16 cellular contexts compared by ENCODE assay signal in the genomic region with DNA sequence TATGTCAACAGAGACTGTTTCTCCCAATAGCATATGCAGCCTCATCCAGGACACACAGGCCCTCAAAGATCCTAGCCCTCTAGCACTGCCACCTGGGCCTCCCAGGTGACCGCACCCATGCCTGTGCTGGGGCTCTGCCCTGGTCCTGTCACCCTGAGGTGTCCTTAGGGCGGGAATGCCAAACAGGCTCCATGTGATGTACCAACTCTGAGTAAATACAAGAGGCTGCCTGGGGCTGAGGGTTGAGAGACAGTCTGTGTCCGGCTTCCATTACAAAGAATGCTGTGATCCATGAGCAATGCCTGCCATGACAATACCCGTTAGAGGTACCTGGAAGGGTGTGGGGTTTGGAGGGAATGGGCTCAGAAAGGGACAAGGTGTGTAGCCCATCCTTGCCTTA.
"Had no signal": no experiment of that assay in that cellular context is flagged by ENCODE, and none has a peak within 500 bp of the region (broad histone marks: within the 10 kb centered on the region; RNA-seq: fewer than 3 reads in every experiment).

No MANE protein-coding gene starts in this region.

- H3K27ac Mint-ChIP-seq: activated B cell treated with CpG ODN at 0.5 μM for 24 hours; activated CD4-positive, alpha-beta T cell treated with anti-CD3 and anti-CD28 coated beads, Interleukin-2, amount 10 ng/mL, durations not matched to agents 24 days and 14 days; activated naive CD8-positive, alpha-beta T cell treated with anti-CD3 and anti-CD28 coated beads, Interleukin-2, amount 50 U/mL, for 24 hours; natural killer cell treated with Interleukin-12 subunit alpha and Interleukin-12 subunit beta and Interleukin-15 and Interleukin-18, amount 100 ng/mL, for 72 hours; progenitor cell of endocrine pancreas had no signal

- H3K27ac ChIP-seq: ascending aorta, foreskin keratinocyte, transverse colon had no signal

- ATAC-seq: activated naive CD8-positive, alpha-beta T cell treated with anti-CD3 and anti-CD28 coated beads, Interleukin-2, amount 50 U/mL, for 24 hours; activated T-cell treated with anti-CD3 and anti-CD28 coated beads, Interleukin-2, amount 50 U/mL, for 4 hours; foreskin keratinocyte; left cardiac atrium; natural killer cell treated with Interleukin-12 subunit alpha and Interleukin-12 subunit beta and Interleukin-15 and Interleukin-18, amount 100 ng/mL, for 72 hours; right cardiac atrium had no signal

- H3K4me1 ChIP-seq: ascending aorta, foreskin keratinocyte, transverse colon had no signal

- H3K27me3 ChIP-seq: ascending aorta, foreskin keratinocyte, transverse colon had no signal

- H3K36me3 Mint-ChIP-seq: natural killer cell treated with Interleukin-12 subunit alpha and Interleukin-12 subunit beta and Interleukin-15 and Interleukin-18, amount 100 ng/mL, for 72 hours had no signal

- H3K9me3 Mint-ChIP-seq: activated B cell treated with CpG ODN at 0.5 μM for 24 hours; activated CD4-positive, alpha-beta T cell treated with anti-CD3 and anti-CD28 coated beads, Interleukin-2, amount 10 ng/mL, durations not matched to agents 24 days and 14 days; activated naive CD8-positive, alpha-beta T cell treated with anti-CD3 and anti-CD28 coated beads, Interleukin-2, amount 50 U/mL, for 24 hours; activated T-cell treated with anti-CD3 and anti-CD28 coated beads, Interleukin-2, amount 50 U/mL, for 4 hours; immature natural killer cell; natural killer cell treated with Interleukin-12 subunit alpha and Interleukin-12 subunit beta and Interleukin-15 and Interleukin-18, amount 100 ng/mL, for 72 hours had no signal

- H3K4me3 ChIP-seq: ascending aorta, transverse colon had no signal

- DNase-seq: activated B cell treated with CpG ODN at 0.5 μM for 24 hours; activated CD4-positive, alpha-beta T cell treated with anti-CD3 and anti-CD28 coated beads, Interleukin-2, amount 10 ng/mL, durations not matched to agents 24 days and 14 days; activated gamma-delta T cell treated with Interleukin-2 at 50 U/mL for 16 hours; activated naive CD8-positive, alpha-beta T cell treated with anti-CD3 and anti-CD28 coated beads, Interleukin-2, amount 50 U/mL, for 24 hours; activated T-cell treated with anti-CD3 and anti-CD28 coated beads, Interleukin-2, amount 50 U/mL, for 4 hours; foreskin keratinocyte; immature natural killer cell; left cardiac atrium; occipital lobe; right cardiac atrium; stimulated activated naive CD4-positive, alpha-beta T cell; substantia nigra; transverse colon had no signal

- H3K36me3 ChIP-seq: ascending aorta, transverse colon had no signal

- H3K27me3 Mint-ChIP-seq: activated B cell treated with CpG ODN at 0.5 μM for 24 hours; activated CD4-positive, alpha-beta T cell treated with anti-CD3 and anti-CD28 coated beads, Interleukin-2, amount 10 ng/mL, durations not matched to agents 24 days and 14 days; activated naive CD8-positive, alpha-beta T cell treated with anti-CD3 and anti-CD28 coated beads, Interleukin-2, amount 50 U/mL, for 24 hours; natural killer cell treated with Interleukin-12 subunit alpha and Interleukin-12 subunit beta and Interleukin-15 and Interleukin-18, amount 100 ng/mL, for 72 hours; progenitor cell of endocrine pancreas had no signal

- H3K9me3 ChIP-seq: ascending aorta, transverse colon had no signal

- H3K4me3 Mint-ChIP-seq: activated B cell treated with CpG ODN at 0.5 μM for 24 hours; activated CD4-positive, alpha-beta T cell treated with anti-CD3 and anti-CD28 coated beads, Interleukin-2, amount 10 ng/mL, durations not matched to agents 24 days and 14 days; activated naive CD8-positive, alpha-beta T cell treated with anti-CD3 and anti-CD28 coated beads, Interleukin-2, amount 50 U/mL, for 24 hours; activated T-cell treated with anti-CD3 and anti-CD28 coated beads, Interleukin-2, amount 50 U/mL, for 4 hours; immature natural killer cell; natural killer cell treated with Interleukin-12 subunit alpha and Interleukin-12 subunit beta and Interleukin-15 and Interleukin-18, amount 100 ng/mL, for 72 hours had no signal
